ENCODE assay signal across 15 cellular contexts in the genomic region with DNA sequence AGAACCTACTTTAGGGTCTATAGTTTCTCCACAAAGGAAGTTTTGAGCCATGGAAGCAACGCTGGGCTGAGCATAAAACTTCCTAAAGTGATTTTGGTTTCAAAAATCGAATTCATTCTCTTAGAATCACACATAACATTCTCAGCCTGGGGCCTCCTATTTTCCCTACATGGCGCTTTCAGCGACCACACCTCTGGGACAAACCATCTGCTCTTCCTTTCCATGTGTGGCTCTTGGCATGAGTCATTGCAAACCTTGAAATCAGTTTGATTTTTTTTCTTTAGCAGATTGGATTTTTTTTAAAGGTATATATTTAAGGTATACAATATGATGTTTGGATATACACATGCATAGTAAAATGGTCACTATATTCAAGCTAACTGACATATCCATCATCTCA.
DNase-seq lines count a peak whose midpoint lies in the region; FAIRE-seq and TF ChIP-seq lines count a peak whose summit lies in the region.
"Had no signal": no experiment of that assay in that cellular context is flagged by ENCODE, and none has a peak within 500 bp of the region (broad histone marks: within the 10 kb centered on the region; RNA-seq: fewer than 3 reads in every experiment).

No MANE protein-coding gene starts in this region.

- H3K36me3 ChIP-seq in small intestine (ENCODE audit: control insufficient read depth in 2 of 2, insufficient read depth in 2 of 2, low read length in 2 of 2): no peaks in the 10 kb centered on the region
- H3K36me3 ChIP-seq: SJCRH30 had no signal

- FAIRE-seq in small intestine (lab: Jason Lieb, UNC): no peak
- FAIRE-seq: A549 had no signal

- H3K4me1 ChIP-seq in small intestine (ENCODE audit: control insufficient read depth in 2 of 2, insufficient read depth in 1 of 2, low read depth in 1 of 2, low read length in 1 of 2): no peaks in the 10 kb centered on the region
- H3K4me1 ChIP-seq: A549, SJCRH30 had no signal

- no peaks in the 10 kb centered on the region for H3K9me3 ChIP-seq in small intestine (ENCODE audit: control insufficient read depth, low read depth)
- H3K9me3 ChIP-seq: A549, SJCRH30 had no signal

- H3K27me3 ChIP-seq in small intestine (ENCODE audit: control insufficient read depth in 2 of 2, insufficient read depth in 2 of 2, low read length in 2 of 2): no peaks in the 10 kb centered on the region
- H3K27me3 ChIP-seq: SJCRH30 had no signal

- no peak for TF ChIP-seq CTCF in foreskin fibroblast (IDR thresholded peaks at IDR 0.05; ENCODE audit: low read depth, low read length)

- DNase-seq in DMS 273 (lab: John Stamatoyannopoulos, UW; ENCODE audit: unreplicated experiment) (peak; percentile 68), H4 (ENCODE audit: low spot score) (peak; percentile 40), NCI-H2171 treated with DMSO at 0.1 percent for 48 hours (lab: John Stamatoyannopoulos, UW) (peak; percentile 84), foreskin fibroblast (peak; percentile 52 to 60), COLO668 (lab: John Stamatoyannopoulos, UW; ENCODE audit: unreplicated experiment) (no peak), medulla oblongata (ENCODE audit: extremely low spot score) (no peak), small intestine (no peak)
- DNase-seq: C1 segment of cervical spinal cord, KG1, MM.1S, NCI-H1092 treated with DMSO at 0.1 percent for 48 hours, NCI-H187, NCI-H748 treated with DMSO at 0.1 percent for 48 hours, SJCRH30 had no signal

- 42 to 61% (median 42%) methylated on average over 4 of the region's 4 CpGs for WGBS in small intestine, 3 donors

- no peak overlapping the region for H3K27ac ChIP-seq in small intestine (ENCODE audit: low read depth in 1 of 2, low read length in 1 of 2)
- H3K27ac ChIP-seq: A549, SJCRH30 had no signal

- H3K4me3 ChIP-seq in foreskin fibroblast (ENCODE audit: low read depth in 1 of 2, low read length in 2 of 2): no peak overlapping the region
- H3K4me3 ChIP-seq in small intestine (ENCODE audit: low read depth in 1 of 2, low read length in 2 of 2): no peak overlapping the region
- H3K4me3 ChIP-seq: A549, SJCRH30 had no signal

Comparison
In these comparisons a context has a peak if more than half of its experiments do, and no peak if none do; other contexts are left out.
1. DNase-seq: peak in DMS 273 (single experiment), H4 (single experiment), NCI-H2171 treated with DMSO at 0.1 percent for 48 hours (single experiment) and foreskin fibroblast (2 of 2); none in COLO668 (single experiment), medulla oblongata (single experiment) and small intestine (single experiment).